Comparison of ENCODE assay signal across 22 cellular contexts in genomic region chr20:32964575-32964974, GRCh38. TPM values are rescaled to one million over a fixed set of nuclear protein-coding genes. Genes with fewer than 3 reads are reported as not detected.
"Had no signal": no experiment of that assay in that cellular context is flagged by ENCODE, and none has a peak within 500 bp of the region (broad histone marks: within the 10 kb centered on the region; RNA-seq: fewer than 3 reads in every experiment).

No MANE protein-coding gene starts in this region.

- H3K27me3 Mint-ChIP-seq: activated CD8-positive, alpha-beta T cell treated with anti-CD3 and anti-CD28 coated beads for 36 hours; activated naive CD8-positive, alpha-beta T cell; natural killer cell treated with Interleukin-12 subunit alpha and Interleukin-12 subunit beta and Interleukin-15 and Interleukin-18, amount 100 ng/mL, for 72 hours had no signal

- H3K9me3 Mint-ChIP-seq: activated CD8-positive, alpha-beta T cell treated with anti-CD3 and anti-CD28 coated beads for 36 hours; activated T-helper 1 cell treated with anti-CD3 and anti-CD28 coated beads, Interleukin-12 subunit alpha, Interleukin-12 subunit beta, Interleukin-2, Interleukin-4 antibody, amounts not matched to agents 30 ng/mL and 10 ng/mL and 1 ng/mL, durations not matched to agents 14 hours and 24 hours and 36 hours; natural killer cell treated with Interleukin-12 subunit alpha and Interleukin-12 subunit beta and Interleukin-15 and Interleukin-18, amount 100 ng/mL, for 72 hours had no signal

- H3K9me3 ChIP-seq: lower lobe of right lung, neutrophil, SJSA1, tibial nerve had no signal

- H3K36me3 ChIP-seq: lower lobe of right lung, neutrophil, SJSA1, tibial nerve had no signal

- ATAC-seq: activated CD8-positive, alpha-beta T cell treated with anti-CD3 and anti-CD28 coated beads for 36 hours; lower lobe of right lung; natural killer cell treated with Interleukin-12 subunit alpha and Interleukin-12 subunit beta and Interleukin-15 and Interleukin-18, amount 100 ng/mL, for 72 hours; stimulated activated naive CD8-positive, alpha-beta T cell treated with anti-CD3 and anti-CD28 coated beads, Interleukin-15, Interleukin-2, amounts not matched to agents 100 U/mL and 50 U/mL, for 24 hours had no signal

- H3K4me1 ChIP-seq: lower lobe of right lung, parathyroid adenoma had no signal

- H3K4me3 Mint-ChIP-seq: activated CD8-positive, alpha-beta T cell treated with anti-CD3 and anti-CD28 coated beads for 36 hours; activated T-helper 1 cell treated with anti-CD3 and anti-CD28 coated beads, Interleukin-12 subunit alpha, Interleukin-12 subunit beta, Interleukin-2, Interleukin-4 antibody, amounts not matched to agents 30 ng/mL and 10 ng/mL and 1 ng/mL, durations not matched to agents 14 hours and 24 hours and 36 hours; natural killer cell treated with Interleukin-12 subunit alpha and Interleukin-12 subunit beta and Interleukin-15 and Interleukin-18, amount 100 ng/mL, for 72 hours had no signal

- H3K27ac ChIP-seq: lower lobe of right lung, neutrophil, parathyroid adenoma, SJSA1, tibial nerve, VCaP had no signal

- H3K36me3 Mint-ChIP-seq: natural killer cell treated with Interleukin-12 subunit alpha and Interleukin-12 subunit beta and Interleukin-15 and Interleukin-18, amount 100 ng/mL, for 72 hours had no signal

- H3K4me3 ChIP-seq: lower lobe of right lung, SJSA1, tibial nerve had no signal

- H3K27me3 ChIP-seq: neutrophil, SJSA1, tibial nerve had no signal

- DNase-seq: activated CD4-positive, CD25-positive, alpha-beta regulatory T cell treated with anti-CD3 and anti-CD28 coated beads, Interleukin-2, amount 50 U/mL, for 72 hours; activated CD8-positive, alpha-beta T cell treated with anti-CD3 and anti-CD28 coated beads for 36 hours; activated gamma-delta T cell treated with Interleukin-2 at 50 U/mL for 16 hours; cerebellar nuclear complex; dermis blood vessel endothelial cell; foreskin fibroblast; lower lobe of right lung; stimulated activated CD4-positive, alpha-beta T cell treated with anti-CD3 and anti-CD28 coated beads, Interleukin-1b, Interleukin-23, amount 100 ng/mL, for 48 hours; stimulated activated naive CD8-positive, alpha-beta T cell treated with anti-CD3 and anti-CD28 coated beads, Interleukin-15, Interleukin-2, amounts not matched to agents 100 U/mL and 50 U/mL, for 24 hours; substantia nigra; SW 1271; T-helper 2 cell had no signal

- H3K27ac Mint-ChIP-seq: activated CD8-positive, alpha-beta T cell treated with anti-CD3 and anti-CD28 coated beads for 36 hours; activated T-helper 1 cell treated with anti-CD3 and anti-CD28 coated beads, Interleukin-12 subunit alpha, Interleukin-12 subunit beta, Interleukin-2, Interleukin-4 antibody, amounts not matched to agents 30 ng/mL and 10 ng/mL and 1 ng/mL, durations not matched to agents 14 hours and 24 hours and 36 hours; natural killer cell treated with Interleukin-12 subunit alpha and Interleukin-12 subunit beta and Interleukin-15 and Interleukin-18, amount 100 ng/mL, for 72 hours had no signal

RNA-seq across cellular contexts. Expression of gene SUN5, which starts 39.7 kb away (rescaled TPM):
- total RNA-seq: activated CD8-positive, alpha-beta T cell treated with anti-CD3 and anti-CD28 coated beads for 36 hours; activated T-helper 1 cell treated with anti-CD3 and anti-CD28 coated beads, Interleukin-12 subunit alpha, Interleukin-12 subunit beta, Interleukin-2, Interleukin-4 antibody, amounts not matched to agents 30 ng/mL and 10 ng/mL and 1 ng/mL, durations not matched to agents 14 hours and 24 hours and 36 hours; bronchial epithelial cell; dermis blood vessel endothelial cell; glomerular endothelial cell; lower lobe of right lung; natural killer cell treated with Interleukin-12 subunit alpha and Interleukin-12 subunit beta and Interleukin-15 and Interleukin-18, amount 100 ng/mL, for 72 hours; SJSA1; tibial nerve had no signal

RNA-seq across cellular contexts. Expression of gene BPIFB2, which starts 42.9 kb away (rescaled TPM):
- total RNA-seq: activated CD8-positive, alpha-beta T cell treated with anti-CD3 and anti-CD28 coated beads for 36 hours; activated T-helper 1 cell treated with anti-CD3 and anti-CD28 coated beads, Interleukin-12 subunit alpha, Interleukin-12 subunit beta, Interleukin-2, Interleukin-4 antibody, amounts not matched to agents 30 ng/mL and 10 ng/mL and 1 ng/mL, durations not matched to agents 14 hours and 24 hours and 36 hours; bronchial epithelial cell; dermis blood vessel endothelial cell; glomerular endothelial cell; natural killer cell treated with Interleukin-12 subunit alpha and Interleukin-12 subunit beta and Interleukin-15 and Interleukin-18, amount 100 ng/mL, for 72 hours; SJSA1; tibial nerve had no signal
